28 cellular contexts compared by ENCODE assay signal in the genomic region with DNA sequence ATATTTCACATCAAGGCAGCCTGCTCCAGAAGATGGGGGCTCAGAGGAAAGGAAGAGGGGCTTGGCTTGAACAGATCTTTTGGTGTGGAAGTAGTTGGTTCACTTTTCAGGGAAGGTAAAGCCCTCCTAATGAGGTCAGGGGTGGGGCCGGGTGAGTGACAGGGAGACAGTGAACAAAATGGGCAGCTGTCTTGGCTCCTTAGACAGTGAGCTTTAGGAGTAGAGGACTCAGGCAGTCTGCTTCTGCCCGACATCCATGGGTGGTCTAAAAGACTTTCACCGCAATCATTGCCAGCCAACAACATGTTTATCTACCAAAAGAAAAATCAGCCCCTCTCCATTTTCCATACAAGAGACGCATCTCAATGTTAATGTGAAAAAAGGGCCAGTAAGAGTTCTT.
"Had no signal": no experiment of that assay in that cellular context is flagged by ENCODE, and none has a peak within 500 bp of the region (broad histone marks: within the 10 kb centered on the region; RNA-seq: fewer than 3 reads in every experiment).

No MANE protein-coding gene starts in this region.

- H3K9me3 ChIP-seq: Peyer's patch, SJSA1 had no signal

- H3K36me3 Mint-ChIP-seq: activated CD8-positive, alpha-beta memory T cell treated with anti-CD3 and anti-CD28 coated beads, Interleukin-2, amount 10 ng/mL, durations not matched to agents 7 days and 5 days; activated naive CD4-positive, alpha-beta T cell treated with anti-CD3 and anti-CD28 coated beads, Interleukin-2, amount 50 U/mL, for 24 hours; WTC11 had no signal

- DNase-seq: activated CD4-positive, alpha-beta T cell treated with anti-CD3 and anti-CD28 coated beads for 1 hour; activated CD4-positive, alpha-beta T cell treated with anti-CD3 and anti-CD28 coated beads, Interleukin-2, amount 10 ng/mL, durations not matched to agents 24 days and 14 days; activated CD4-positive, alpha-beta T cell treated with anti-CD3 and anti-CD28 coated beads, Interleukin-2, amount 50 U/mL, for 48 hours; activated CD8-positive, alpha-beta memory T cell treated with anti-CD3 and anti-CD28 coated beads, Interleukin-2, amount 10 ng/mL, durations not matched to agents 7 days and 5 days; activated effector memory CD4-positive, alpha-beta T cell treated with Interleukin-2 at 50 U/mL for 16 hours; activated naive CD4-positive, alpha-beta T cell; activated T-cell treated with anti-CD3 and anti-CD28 coated beads, Interleukin-2, amount 50 U/mL, for 24 hours; aorta; central memory CD4-positive, alpha-beta T cell; Kasumi-1; NCI-H1105 treated with DMSO at 0.1 percent for 48 hours; NCI-H146; NCI-H187 treated with DMSO at 0.1 percent for 48 hours; NCI-H2081 treated with DMSO at 0.1 percent for 48 hours; NCI-H345; NCI-H510A; NCI-H69; NK-92 treated with Interleukin-12 subunit alpha and Interleukin-12 subunit beta, amount 100 ng/mL, for 24 hours; Peyer's patch; Right ventricle myocardium superior; SW 1271 had no signal

- H3K36me3 ChIP-seq: Peyer's patch, SJSA1 had no signal

- H3K27ac Mint-ChIP-seq: activated CD4-positive, alpha-beta T cell treated with anti-CD3 and anti-CD28 coated beads, Interleukin-2, amount 10 ng/mL, durations not matched to agents 24 days and 14 days; activated CD8-positive, alpha-beta memory T cell treated with anti-CD3 and anti-CD28 coated beads, Interleukin-2, amount 10 ng/mL, durations not matched to agents 7 days and 5 days; activated naive CD4-positive, alpha-beta T cell treated with anti-CD3 and anti-CD28 coated beads, Interleukin-2, amount 50 U/mL, for 24 hours; activated T-cell treated with anti-CD3 and anti-CD28 coated beads, Interleukin-2, amount 50 U/mL, for 24 hours; activated T-helper 1 cell treated with anti-CD3 and anti-CD28 coated beads, Interleukin-12 subunit alpha, Interleukin-12 subunit beta, Interleukin-2, Interleukin-4 antibody, amounts not matched to agents 30 ng/mL and 10 ng/mL and 1 ng/mL, durations not matched to agents 14 hours and 24 hours and 36 hours; T-helper 1 cell treated with Interleukin-12 subunit alpha and Interleukin-12 subunit beta and Interleukin-4 antibody, amounts not matched to agents 30 μg/mL and 1 μg/mL, for 36 hours; WTC11 had no signal

- H3K27ac ChIP-seq: Peyer's patch, RWPE1, SJSA1 had no signal

- H3K4me3 ChIP-seq: Peyer's patch, SJSA1 had no signal

- H3K4me3 Mint-ChIP-seq: activated CD4-positive, alpha-beta T cell treated with anti-CD3 and anti-CD28 coated beads, Interleukin-2, amount 10 ng/mL, durations not matched to agents 24 days and 14 days; activated CD8-positive, alpha-beta memory T cell treated with anti-CD3 and anti-CD28 coated beads, Interleukin-2, amount 10 ng/mL, durations not matched to agents 7 days and 5 days; activated naive CD4-positive, alpha-beta T cell treated with anti-CD3 and anti-CD28 coated beads, Interleukin-2, amount 50 U/mL, for 24 hours; activated T-cell treated with anti-CD3 and anti-CD28 coated beads, Interleukin-2, amount 50 U/mL, for 24 hours; activated T-helper 1 cell treated with anti-CD3 and anti-CD28 coated beads, Interleukin-12 subunit alpha, Interleukin-12 subunit beta, Interleukin-2, Interleukin-4 antibody, amounts not matched to agents 30 ng/mL and 10 ng/mL and 1 ng/mL, durations not matched to agents 14 hours and 24 hours and 36 hours; T-helper 1 cell treated with Interleukin-12 subunit alpha and Interleukin-12 subunit beta and Interleukin-4 antibody, amounts not matched to agents 30 μg/mL and 1 μg/mL, for 36 hours; WTC11 had no signal

- H3K4me1 ChIP-seq: Peyer's patch, SJSA1 had no signal

- H3K9me3 Mint-ChIP-seq: activated naive CD4-positive, alpha-beta T cell treated with anti-CD3 and anti-CD28 coated beads, Interleukin-2, amount 50 U/mL, for 24 hours; activated T-cell treated with anti-CD3 and anti-CD28 coated beads, Interleukin-2, amount 50 U/mL, for 24 hours; activated T-helper 1 cell treated with anti-CD3 and anti-CD28 coated beads, Interleukin-12 subunit alpha, Interleukin-12 subunit beta, Interleukin-2, Interleukin-4 antibody, amounts not matched to agents 30 ng/mL and 10 ng/mL and 1 ng/mL, durations not matched to agents 14 hours and 24 hours and 36 hours; T-helper 1 cell treated with Interleukin-12 subunit alpha and Interleukin-12 subunit beta and Interleukin-4 antibody, amounts not matched to agents 30 μg/mL and 1 μg/mL, for 36 hours; WTC11 had no signal

- ATAC-seq: activated CD8-positive, alpha-beta memory T cell treated with anti-CD3 and anti-CD28 coated beads, Interleukin-2, amount 10 ng/mL, durations not matched to agents 7 days and 5 days; SK-N-SH treated with all-trans-retinoic acid at 6 μM for 48 hours; WTC11 had no signal

- H3K27me3 ChIP-seq: Peyer's patch, SJSA1 had no signal
